ENCODE assay signal across 16 cellular contexts in the genomic region with DNA sequence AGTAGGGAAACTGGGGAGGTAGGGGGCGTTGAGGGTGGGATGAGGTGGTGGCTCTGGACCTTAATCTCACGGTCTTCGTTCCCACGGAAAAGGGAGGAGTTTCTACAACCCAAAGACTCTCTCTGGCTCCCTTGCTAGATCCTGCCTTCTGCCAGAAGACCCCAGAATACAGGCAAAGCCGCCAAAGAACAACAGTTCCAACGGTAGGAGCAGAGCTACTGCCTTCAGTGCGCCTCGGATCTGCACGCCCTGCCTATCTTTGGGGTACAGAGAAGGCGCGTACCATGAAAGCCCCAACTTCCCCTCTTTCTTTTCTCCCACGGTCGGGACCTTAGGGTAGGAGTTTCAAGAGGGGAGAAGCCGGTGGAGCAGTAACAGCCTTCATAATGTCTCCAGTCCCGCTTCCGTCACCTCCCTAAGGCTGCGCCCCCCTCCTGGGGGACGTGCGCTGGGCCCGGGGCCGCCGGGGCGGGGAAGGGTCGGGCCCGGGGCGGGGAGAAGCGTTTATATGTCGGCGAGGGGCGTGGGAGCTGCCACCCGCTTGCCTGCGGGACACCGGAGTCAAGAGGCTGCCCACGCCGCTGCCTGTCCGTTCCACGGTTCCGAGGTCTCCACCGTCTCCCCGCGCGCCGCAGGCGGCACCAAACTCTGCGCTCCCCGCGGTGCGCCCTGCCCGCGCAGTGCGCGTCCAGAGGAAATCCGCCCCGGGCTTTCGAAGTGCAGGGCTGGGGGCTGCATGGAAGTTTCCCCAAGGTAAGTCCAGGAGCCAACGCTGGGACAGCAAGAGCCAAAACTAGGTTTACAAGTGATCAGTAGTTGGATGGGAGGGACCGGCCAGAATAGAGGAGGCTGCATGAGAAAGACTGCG. TPM values are rescaled to one million over a fixed set of nuclear protein-coding genes. Genes with fewer than 3 reads are reported as not detected.
DNase-seq lines count a peak whose midpoint lies in the region; ATAC-seq, FAIRE-seq and TF ChIP-seq lines count a peak whose summit lies in the region.
"Had no signal": no experiment of that assay in that cellular context is flagged by ENCODE, and none has a peak within 500 bp of the region (broad histone marks: within the 10 kb centered on the region; RNA-seq: fewer than 3 reads in every experiment).

A gene with protein sequence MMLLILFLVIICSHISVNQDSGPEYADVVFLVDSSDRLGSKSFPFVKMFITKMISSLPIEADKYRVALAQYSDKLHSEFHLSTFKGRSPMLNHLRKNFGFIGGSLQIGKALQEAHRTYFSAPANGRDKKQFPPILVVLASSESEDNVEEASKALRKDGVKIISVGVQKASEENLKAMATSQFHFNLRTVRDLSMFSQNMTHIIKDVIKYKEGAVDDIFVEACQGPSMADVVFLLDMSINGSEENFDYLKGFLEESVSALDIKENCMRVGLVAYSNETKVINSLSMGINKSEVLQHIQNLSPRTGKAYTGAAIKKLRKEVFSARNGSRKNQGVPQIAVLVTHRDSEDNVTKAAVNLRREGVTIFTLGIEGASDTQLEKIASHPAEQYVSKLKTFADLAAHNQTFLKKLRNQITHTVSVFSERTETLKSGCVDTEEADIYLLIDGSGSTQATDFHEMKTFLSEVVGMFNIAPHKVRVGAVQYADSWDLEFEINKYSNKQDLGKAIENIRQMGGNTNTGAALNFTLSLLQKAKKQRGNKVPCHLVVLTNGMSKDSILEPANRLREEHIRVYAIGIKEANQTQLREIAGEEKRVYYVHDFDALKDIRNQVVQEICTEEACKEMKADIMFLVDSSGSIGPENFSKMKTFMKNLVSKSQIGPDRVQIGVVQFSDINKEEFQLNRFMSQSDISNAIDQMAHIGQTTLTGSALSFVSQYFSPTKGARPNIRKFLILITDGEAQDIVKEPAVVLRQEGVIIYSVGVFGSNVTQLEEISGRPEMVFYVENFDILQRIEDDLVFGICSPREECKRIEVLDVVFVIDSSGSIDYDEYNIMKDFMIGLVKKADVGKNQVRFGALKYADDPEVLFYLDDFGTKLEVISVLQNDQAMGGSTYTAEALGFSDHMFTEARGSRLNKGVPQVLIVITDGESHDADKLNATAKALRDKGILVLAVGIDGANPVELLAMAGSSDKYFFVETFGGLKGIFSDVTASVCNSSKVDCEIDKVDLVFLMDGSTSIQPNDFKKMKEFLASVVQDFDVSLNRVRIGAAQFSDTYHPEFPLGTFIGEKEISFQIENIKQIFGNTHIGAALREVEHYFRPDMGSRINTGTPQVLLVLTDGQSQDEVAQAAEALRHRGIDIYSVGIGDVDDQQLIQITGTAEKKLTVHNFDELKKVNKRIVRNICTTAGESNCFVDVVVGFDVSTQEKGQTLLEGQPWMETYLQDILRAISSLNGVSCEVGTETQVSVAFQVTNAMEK (N-terminal part only) (plus strand): TSS at position 533 of the 868 bp plus-strand sequence. CDS start 43,188 bp downstream, outside the sequence.

- no peak for TF ChIP-seq RAD21 in GM12878 (IDR thresholded peaks at IDR 0.05; ENCODE audit: insufficient read depth, low read depth, low read length)

- H3K4me3 ChIP-seq in GM12878 (no peak within 1 kb of the TSS), iPS-15b (ENCODE audit: low read depth, low read length) (peak within 1 kb of the TSS; percentile 52), skeletal muscle cell (ENCODE audit: low read depth, low read length) (peak within 1 kb of the TSS; percentile 24)
- H3K4me3 ChIP-seq: prostate gland had no signal

- H3K27ac ChIP-seq in GM12878 (ENCODE audit: control insufficient read depth, insufficient read depth) = no peak within 1 kb of the TSS
- H3K27ac ChIP-seq: dorsolateral prefrontal cortex, Peyer's patch, prostate gland had no signal

- TF ChIP-seq EP300 in GM12878 (IDR thresholded peaks at IDR 0.05; ENCODE audit: borderline replicate concordance in 1 of 2, control insufficient read depth in 1 of 2, low read depth in 2 of 2, low read length in 2 of 2) = no peak

- no peak for TF ChIP-seq POLR2A in GM12878 (IDR thresholded peaks at IDR 0.05; ENCODE audit: low read depth, low read length)

- no peak within 1 kb of the TSS for H2AFZ ChIP-seq in GM12878 (ENCODE audit: control insufficient read depth, low read depth, low read length)

- H3K9me3 Mint-ChIP-seq in activated naive CD8-positive, alpha-beta T cell treated with anti-CD3 and anti-CD28 coated beads for 36 hours = no peaks in the 10 kb centered on the region

- RAD21 ChIA-PET in GM12878 (lab: Charles Lee; ENCODE audit: unreplicated experiment) = no interaction called here

- no peak within 1 kb of the TSS for H3K9ac ChIP-seq in GM12878 (ENCODE audit: control insufficient read depth, insufficient read depth, low read length)
- H3K9ac ChIP-seq in iPS-15b (ENCODE audit: low read depth, low read length) = no peak within 1 kb of the TSS

- H3K27ac Mint-ChIP-seq in activated naive CD8-positive, alpha-beta T cell treated with anti-CD3 and anti-CD28 coated beads for 36 hours = no peak within 1 kb of the TSS
- H3K27ac Mint-ChIP-seq: activated CD4-positive, alpha-beta T cell treated with anti-CD3 and anti-CD28 coated beads for 36 hours had no signal

- CTCF ChIA-PET in HEK293T (lab: Yijun Ruan, JAX) = no interaction called here
- CTCF ChIA-PET in GM12878 (lab: Yijun Ruan, JAX) = no interaction called here

- H3K4me1 ChIP-seq in GM12878 (ENCODE audit: control insufficient read depth, insufficient read depth, low read length) (no peaks in the 10 kb centered on the region), iPS-15b (ENCODE audit: control insufficient read depth, insufficient read depth, low read length) (no peaks in the 10 kb centered on the region)
- H3K4me1 ChIP-seq: Peyer's patch, prostate gland had no signal

- ATAC-seq in GM12878 (no peak), HG03095 (IDR thresholded peaks at IDR 0.05; ENCODE audit: unreplicated experiment) (no peak), GM21528 (IDR thresholded peaks at IDR 0.05; ENCODE audit: low FRiP score, unreplicated experiment) (no peak)
- ATAC-seq: activated CD4-positive, alpha-beta T cell treated with anti-CD3 and anti-CD28 coated beads for 36 hours had no signal

- POLR2A ChIA-PET in HEK293T (lab: Yijun Ruan, JAX) (no interaction called here), GM12878 (lab: Charles Lee) (no interaction called here)

- no peaks in the 10 kb centered on the region for H3K36me3 ChIP-seq in GM12878 (ENCODE audit: control insufficient read depth in 2 of 2, insufficient read depth in 2 of 2, low read length in 1 of 2)
- H3K36me3 ChIP-seq in iPS-15b (ENCODE audit: control insufficient read depth, insufficient read depth, low read length) = no peaks in the 10 kb centered on the region
- H3K36me3 ChIP-seq: Peyer's patch, prostate gland had no signal

- no peaks in the 10 kb centered on the region for H3K79me2 ChIP-seq in GM12878 (ENCODE audit: control insufficient read depth, insufficient read depth, low read length)

- H3K9me3 ChIP-seq in GM12878 (replicated peaks; ENCODE audit: control insufficient read depth, insufficient read depth, low read length) = no peaks in the 10 kb centered on the region
- H3K9me3 ChIP-seq in iPS-15b (ENCODE audit: control insufficient read depth, insufficient read depth, low read length) = no peaks in the 10 kb centered on the region
- H3K9me3 ChIP-seq: Peyer's patch, prostate gland had no signal

- no peaks in the 10 kb centered on the region for H3K36me3 Mint-ChIP-seq in activated naive CD8-positive, alpha-beta T cell treated with anti-CD3 and anti-CD28 coated beads for 36 hours

- no peak for TF ChIP-seq CTCF in GM12878 (IDR thresholded peaks at IDR 0.05 in 2 of 3, conservative IDR thresholded peaks at IDR 0.05 in 1 of 3; ENCODE audit: control insufficient read depth in 2 of 3, extremely low read depth in 1 of 3, insufficient read depth in 1 of 3, low read depth in 3 of 3, low read length in 3 of 3)

- 30% methylated on average over 38 of the region's 58 CpGs for WGBS in GM12878 (ENCODE audit: insufficient coverage, insufficient replicate concordance, low lambda C conversion rate, missing lambda C conversion rate)

- H3K27me3 ChIP-seq in GM12878 (replicated peaks in 1 of 2; ENCODE audit: control insufficient read depth in 2 of 2, insufficient read depth in 2 of 2, low read length in 1 of 2) (peaks cover 2 to 6% of the 10 kb centered on the region in 2 experiments; a peak in 3 of 4 replicates), iPS-15b (ENCODE audit: control insufficient read depth, insufficient read depth, low read length) (peaks cover 47% of the 10 kb centered on the region)
- H3K27me3 ChIP-seq: Peyer's patch had no signal

- H3K4me1 Mint-ChIP-seq in activated naive CD8-positive, alpha-beta T cell treated with anti-CD3 and anti-CD28 coated beads for 36 hours = no peaks in the 10 kb centered on the region

- peaks cover 47% of the 10 kb centered on the region for H3K27me3 Mint-ChIP-seq in activated naive CD8-positive, alpha-beta T cell treated with anti-CD3 and anti-CD28 coated beads for 36 hours

- FAIRE-seq in GM12878 (lab: Jason Lieb, UNC) = no peak
- FAIRE-seq: D721Med, HTR-8/SVneo had no signal

- BruUV-seq in GM12878 (replicated peaks; lab: Mats Ljungman, UMichigan) = no TSS peak

- intact Hi-C loops in GM12878 (cut with micrococcal nuclease; ENCODE audit: unreplicated experiment) = no loop called here

- no peak within 1 kb of the TSS for H3K4me3 Mint-ChIP-seq in activated naive CD8-positive, alpha-beta T cell treated with anti-CD3 and anti-CD28 coated beads for 36 hours
- H3K4me3 Mint-ChIP-seq: activated CD4-positive, alpha-beta T cell treated with anti-CD3 and anti-CD28 coated beads for 36 hours had no signal

- in situ Hi-C loops in GM12878 (cut with MboI) = no loop called here

- SMC1A ChIA-PET in GM12878 (lab: Charles Lee; ENCODE audit: uncharacterized antibody, unreplicated experiment) = interaction anchor here (1.0 kb wide), 1 partner anchor 8 kb away, joined by 3 read pairs; no protein-coding TSS in a partner anchor

- DNase-seq in HEK293T (ENCODE audit: extremely low spot score) (peak; percentile 36), GM12878 (ENCODE audit: low read depth, low spot score) (no peak), skeletal muscle cell (ENCODE audit: low read depth) (no peak)
- no peak for DNase-seq in activated naive CD8-positive, alpha-beta T cell treated with anti-CD3 and anti-CD28 coated beads for 36 hours
- no peak for DNase-seq in activated CD8-positive, alpha-beta memory T cell treated with anti-CD3 and anti-CD28 coated beads, Interleukin-2, amount 50 U/mL, for 48 hours
- DNase-seq: activated CD4-positive, alpha-beta T cell treated with anti-CD3 and anti-CD28 coated beads for 36 hours; activated gamma-delta T cell treated with Interleukin-2 at 50 U/mL for 16 hours; dorsolateral prefrontal cortex; NCI-H2107 had no signal

- H3K4me2 ChIP-seq in GM12878 (ENCODE audit: control insufficient read depth, insufficient read depth) = no peak within 1 kb of the TSS

- H4K20me1 ChIP-seq in GM12878 (ENCODE audit: control insufficient read depth, insufficient read depth) = no peaks in the 10 kb centered on the region

RNA-seq across cellular contexts. Expression of the gene that starts here (rescaled TPM):
- total RNA-seq in GM12878 (2013; cell fraction: nucleolus; rRNA removed) = 0.06 TPM in 1 of 2 replicates, not detected in the other
- total RNA-seq in GM12878 (2014; rRNA removed) (not detected in 2 replicates), GM12878 (2014; rRNA removed; fragmentation: Illumina TruSeq; extraction: Trizol) (not detected in 2 replicates), GM12878 (2021) (not detected in 2 replicates)
- polyA plus RNA-seq in GM12878 (2011; ENCODE audit: low read depth) = not detected
- polyA plus RNA-seq in GM12878 (2011; rRNA removed) (not detected in 2 replicates), GM12878 (2014; fragmentation: Illumina TruSeq; extraction: Trizol) (not detected in 2 replicates), GM12878 (2014; fragmentation: Nextera tagmentation; extraction: Ambion mirVana) (under 1 TPM in 1 of 2 experiments, not detected in 1; 0.02 TPM), GM12878 (2014; rRNA removed) (not detected in 2 replicates), GM12878 (2016; fragmentation: Nextera tagmentation; extraction: Ambion mirVana) (under 1 TPM in 1 of 2 experiments, not detected in 1; 0.01 TPM)
- not detected in 2 replicates for polyA plus RNA-seq in GM12878 (2011; cell fraction: cytosol; rRNA removed)
- polyA plus RNA-seq in GM12878 (2011; cell fraction: nucleus; rRNA removed) = not detected in 2 replicates
- polyA plus RNA-seq in GM12878 (2012) = 0.03 TPM in 1 of 2 replicates, not detected in the other
- not detected in 2 replicates for polyA minus RNA-seq in GM12878 (2011; rRNA and poly(A)+ RNA removed)
- polyA minus RNA-seq in GM12878 (2011; cell fraction: cytosol; rRNA and poly(A)+ RNA removed) = not detected in 2 replicates
- not detected in 2 replicates for polyA minus RNA-seq in GM12878 (2011; cell fraction: nucleus; rRNA and poly(A)+ RNA removed)
- not detected for total RNA-seq in activated naive CD8-positive, alpha-beta T cell treated with anti-CD3 and anti-CD28 coated beads for 36 hours
- total RNA-seq: activated CD4-positive, alpha-beta T cell treated with anti-CD3 and anti-CD28 coated beads for 36 hours; Peyer's patch had no signal
